ENCODE assay signal across 8 cellular contexts in the genomic region with DNA sequence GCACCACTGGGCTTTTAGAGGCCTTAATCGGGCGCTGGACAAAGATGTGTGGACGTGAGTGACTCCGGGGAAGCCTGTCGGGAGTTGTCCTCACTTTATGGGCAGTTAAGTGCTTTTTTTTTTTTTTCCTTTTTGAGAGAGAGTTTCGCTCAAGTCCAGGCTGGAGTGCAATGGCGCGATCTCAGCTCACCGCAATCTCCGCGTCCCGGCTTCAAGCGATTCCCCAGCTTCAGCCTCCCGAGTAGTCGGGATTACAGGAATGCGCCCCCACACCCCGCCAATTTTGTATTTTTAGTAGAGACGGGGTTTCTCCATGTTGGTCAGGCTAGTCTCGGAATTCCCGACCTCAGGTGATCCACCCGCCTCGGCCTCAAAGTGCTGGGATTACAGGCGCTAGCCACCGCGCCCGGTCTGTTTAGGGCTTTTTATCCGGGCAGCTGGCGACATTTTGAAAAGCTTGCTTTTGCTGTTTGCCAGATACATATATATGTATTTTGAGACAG. TPM values are rescaled to one million over a fixed set of nuclear protein-coding genes. Genes with fewer than 3 reads are reported as not detected.
DNase-seq lines count a peak whose midpoint lies in the region; ATAC-seq and TF ChIP-seq lines count a peak whose summit lies in the region.

No MANE protein-coding gene starts in this region.

- TF ChIP-seq CTCF in heart right ventricle (IDR thresholded peaks at IDR 0.05) (no peak), cardiac fibroblast (IDR thresholded peaks at IDR 0.05; ENCODE audit: low read depth, low read length) (no peak)

- no peaks in the 10 kb centered on the region for H3K9me3 ChIP-seq in heart right ventricle
- H3K9me3 ChIP-seq in mesodermal cell (ENCODE audit: control insufficient read depth, low read length): no peaks in the 10 kb centered on the region

- no peaks in the 10 kb centered on the region for H3K27me3 ChIP-seq in heart right ventricle

- peaks cover 0 to 2% (median 0%) of the 10 kb centered on the region in 9 donors for H3K36me3 ChIP-seq in heart right ventricle
- peaks cover 25% of the 10 kb centered on the region for H3K36me3 ChIP-seq in mesodermal cell (ENCODE audit: control insufficient read depth, insufficient read depth, low read length)

- ATAC-seq in heart right ventricle (no peak), Right ventricle myocardium superior (ENCODE audit: poor library complexity) (no peak), GM18861 (IDR thresholded peaks at IDR 0.05; ENCODE audit: unreplicated experiment) (no peak)

- intact Hi-C loops in heart right ventricle (cut with DNase I): loop anchor here in 5 of 10 donors (5.0 to 10.0 kb wide), 4 partner anchors 120 to 323 kb away; a partner anchor contains a TSS
- intact Hi-C loops in Right ventricle myocardium superior (cut with DNase I): loop anchor here (10.0 kb wide), 2 partner anchors 120 to 320 kb away; a partner anchor contains a TSS

- H3K27ac ChIP-seq in heart right ventricle (peak overlapping the region in 3 of 10 donors; percentile 92 to 95 (median 94)), mesodermal cell (ENCODE audit: low read depth, low read length, severe bottlenecking) (peak overlapping the region; percentile 75)

- WGBS in heart right ventricle, 2 donors: 26 to 36% methylated on average over 28 of the region's 28 CpGs
- WGBS in mesodermal cell (ENCODE audit: insufficient coverage in 2 of 2), 2 experiments: 24% methylated on average over 19 to 22 of the region's 28 CpGs

- H3K4me1 ChIP-seq in heart right ventricle (peaks cover 6 to 37% (median 16%) of the 10 kb centered on the region in 9 donors), mesodermal cell (ENCODE audit: control insufficient read depth, insufficient read depth, low read length, poor library complexity, severe bottlenecking) (no peaks in the 10 kb centered on the region)

- H3K4me3 ChIP-seq in heart right ventricle: peak overlapping the region; percentile 74 to 99 (median 88)
- peak overlapping the region; percentile 80 to 88 for H3K4me3 ChIP-seq in cardiac fibroblast (replicated peaks in 1 of 2; ENCODE audit: low read depth in 2 of 2, low read length in 2 of 2)
- peak overlapping the region; percentile 93 for H3K4me3 ChIP-seq in mesodermal cell (ENCODE audit: extremely low read depth, insufficient read depth, low read length, poor library complexity, severe bottlenecking)

- DNase-seq in heart right ventricle: no peak
- DNase-seq in Right ventricle myocardium superior: no peak
- DNase-seq in cardiac fibroblast (ENCODE audit: low read depth in 2 of 2): peak; percentile 37 to 40
- DNase-seq in occipital lobe (lab: John Stamatoyannopoulos, UW): no peak
- no peak for DNase-seq in HCEC 1CT
- no peak for DNase-seq in effector CD8-positive, alpha-beta T cell (lab: John Stamatoyannopoulos, UW)

RNA-seq across cellular contexts. Expression of a gene that starts 1.5 kb away (rescaled TPM):
- total RNA-seq in heart right ventricle (10 to 100 TPM; 19.0 to 25.2 (median 21.5) TPM), Right ventricle myocardium superior (25.0 TPM), occipital lobe (58.6 TPM)
- polyA plus RNA-seq in heart right ventricle: 1 to 10 TPM; 4.5 to 9.8 TPM
- 78.1 TPM for polyA plus RNA-seq in mesodermal cell (2013, experiment 1 of 2)
- polyA plus RNA-seq in mesodermal cell (2013, experiment 2 of 2): 90.1 TPM

Comparison
In these comparisons a context has a peak if more than half of its experiments do, and no peak if none do; other contexts are left out.
1. DNase-seq: peak in cardiac fibroblast (2 of 2); none in heart right ventricle (0 of 2), Right ventricle myocardium superior (single experiment), occipital lobe (single experiment), HCEC 1CT (single experiment) and effector CD8-positive, alpha-beta T cell (single experiment).
2. Peak in every context shown above with its lines, with median percentiles within 50 percentile points of each other: H3K4me3 ChIP-seq.